7 cellular contexts compared by ENCODE assay signal in genomic region chr3:175068587-175068986, GRCh38.
"Had no signal": no experiment of that assay in that cellular context is flagged by ENCODE, and none has a peak within 500 bp of the region (broad histone marks: within the 10 kb centered on the region; RNA-seq: fewer than 3 reads in every experiment).

No MANE protein-coding gene starts in this region.

- FAIRE-seq: G401.6, GM12878, GM12892, GM18507, GM19239 had no signal

- H3K4me3 ChIP-seq: GM12878 had no signal

- DNase-seq: GDM1, GF-D8 had no signal

- ATAC-seq: GM12878 had no signal
